16 cellular contexts compared by ENCODE assay signal in the genomic region with DNA sequence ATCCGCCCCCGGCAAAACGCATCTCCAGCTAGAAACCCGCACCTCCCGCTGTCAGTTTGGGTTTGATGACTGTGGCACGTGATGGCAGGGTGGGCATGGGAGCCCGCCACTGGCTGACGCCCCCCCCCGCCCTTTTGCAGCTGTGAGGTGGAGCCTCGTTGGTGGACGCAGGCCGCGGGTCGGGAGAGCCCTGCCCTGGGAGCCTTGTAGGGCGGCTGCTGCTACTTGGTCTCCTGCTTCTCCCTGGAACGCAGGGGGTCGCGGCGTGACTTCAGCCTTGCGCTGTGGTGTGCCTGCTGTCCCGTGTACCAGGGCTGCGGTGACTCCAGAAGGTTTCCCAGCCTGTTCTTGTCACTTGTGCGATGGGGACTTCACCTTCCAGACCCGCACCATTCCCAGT.
"Had no signal": no experiment of that assay in that cellular context is flagged by ENCODE, and none has a peak within 500 bp of the region (broad histone marks: within the 10 kb centered on the region; RNA-seq: fewer than 3 reads in every experiment).

No MANE protein-coding gene starts in this region.

- H3K4me3 ChIP-seq: left lung, spleen, uterus had no signal

- H3K9me3 ChIP-seq: left lung, spleen, thoracic aorta, uterus had no signal

- FAIRE-seq: colon had no signal

- DNase-seq: activated CD4-positive, alpha-beta T cell treated with anti-CD3 and anti-CD28 coated beads for 1 hour; activated CD4-positive, alpha-beta T cell treated with anti-CD3 and anti-CD28 coated beads, Interleukin-2, amount 50 U/mL, for 48 hours; activated gamma-delta T cell treated with Interleukin-2 at 50 U/mL for 16 hours; activated naive CD8-positive, alpha-beta T cell treated with anti-CD3 and anti-CD28 coated beads for 36 hours; activated T-cell treated with anti-CD3 and anti-CD28 coated beads, Interleukin-2, amount 50 U/mL, for 48 hours; foreskin melanocyte; islet precursor cell; retina; spleen; stimulated activated CD4-positive, alpha-beta T cell treated with anti-CD3 and anti-CD28 coated beads, Interleukin-2, amount 100 ng/mL, for 24 hours; stimulated activated naive CD4-positive, alpha-beta T cell; T1000; uterus had no signal

- H3K4me1 ChIP-seq: uterus had no signal

- H3K36me3 ChIP-seq: thoracic aorta, uterus had no signal

- H3K27ac ChIP-seq: spleen, uterus had no signal

- H3K27me3 ChIP-seq: left lung, spleen, uterus had no signal
